In genomic region chr11:67584881-67585873, GRCh38 we compare ENCODE assay signal across 8 cellular contexts. TPM values are rescaled to one million over a fixed set of nuclear protein-coding genes. Genes with fewer than 3 reads are reported as not detected.
DNase-seq lines count a peak whose midpoint lies in the region; ATAC-seq and TF ChIP-seq lines count a peak whose summit lies in the region.

No MANE protein-coding gene starts in this region.

- H3K4me2 ChIP-seq in MM.1S (ENCODE audit: low read depth, low read length) (peak overlapping the region; percentile 95), neural progenitor cell (peak overlapping the region; percentile 91)

- H3K36me3 Mint-ChIP-seq in CD4-positive, CD25-positive, alpha-beta regulatory T cell: peaks cover 6% of the 10 kb centered on the region
- H3K36me3 Mint-ChIP-seq in neural progenitor cell: peaks cover 32% of the 10 kb centered on the region

- no peak for TF ChIP-seq CTCF in MM.1S (IDR thresholded peaks at IDR 0.05; ENCODE audit: low read length)
- TF ChIP-seq CTCF in neural progenitor cell (IDR thresholded peaks at IDR 0.05): no peak

- peak overlapping the region; percentile 79 for H3K27ac ChIP-seq in CD4-positive, CD25-positive, alpha-beta regulatory T cell (ENCODE audit: insufficient read depth, low read length, poor library complexity, severe bottlenecking)
- H3K27ac ChIP-seq in MM.1S (ENCODE audit: low read length) (peak overlapping the region; percentile 68; the same call in 1 of the 2 replicates), duodenal mucosa (ENCODE audit: low read depth, low read length) (no peak overlapping the region), neural progenitor cell (no peak overlapping the region)

- peaks cover 14% of the 10 kb centered on the region for H3K4me1 ChIP-seq in CD4-positive, CD25-positive, alpha-beta regulatory T cell (ENCODE audit: control insufficient read depth, insufficient read depth, low read length, poor library complexity, severe bottlenecking)
- H3K4me1 ChIP-seq in MM.1S (ENCODE audit: low read length) (peaks cover 43% of the 10 kb centered on the region), duodenal mucosa (ENCODE audit: control insufficient read depth in 1 of 2, insufficient read depth in 2 of 2, low read length in 2 of 2) (peaks cover 21 to 30% of the 10 kb centered on the region in 2 donors), neural progenitor cell (peaks cover 11% of the 10 kb centered on the region)

- no peaks in the 10 kb centered on the region for H3K9me2 ChIP-seq in MM.1S (replicated peaks; ENCODE audit: insufficient read depth, low read length)

- H3K4me1 Mint-ChIP-seq in CD4-positive, CD25-positive, alpha-beta regulatory T cell: peaks cover 9 to 44% (median 23%) of the 10 kb centered on the region in 4 donors
- peaks cover 49% of the 10 kb centered on the region for H3K4me1 Mint-ChIP-seq in neural progenitor cell

- H3K4me3 Mint-ChIP-seq in CD4-positive, CD25-positive, alpha-beta regulatory T cell: peak overlapping the region; percentile 55 to 89 (median 75)
- peak overlapping the region; percentile 87 for H3K4me3 Mint-ChIP-seq in neural progenitor cell

- peaks cover 24% of the 10 kb centered on the region for H3K79me2 ChIP-seq in MM.1S (ENCODE audit: low read length)
- peaks cover 28% of the 10 kb centered on the region for H3K79me2 ChIP-seq in neural progenitor cell (ENCODE audit: low read depth)

- peaks cover 18% of the 10 kb centered on the region for H3K27me3 Mint-ChIP-seq in CD4-positive, CD25-positive, alpha-beta regulatory T cell
- H3K27me3 Mint-ChIP-seq in neural progenitor cell (ENCODE audit: insufficient read depth, low read depth): peaks cover 9% of the 10 kb centered on the region

- H3K9me3 Mint-ChIP-seq in CD4-positive, CD25-positive, alpha-beta regulatory T cell: peaks cover 0 to 2% (median 0%) of the 10 kb centered on the region in 7 donors
- H3K9me3 Mint-ChIP-seq in neural progenitor cell: no peaks in the 10 kb centered on the region

- H4K20me1 ChIP-seq in MM.1S (ENCODE audit: insufficient read depth, low read length) (peaks cover 3% of the 10 kb centered on the region; the same call in 1 of the 2 replicates), neural progenitor cell (ENCODE audit: low read depth) (peaks cover 28% of the 10 kb centered on the region)

- peak overlapping the region; percentile 53 to 90 (median 88) for H3K27ac Mint-ChIP-seq in CD4-positive, CD25-positive, alpha-beta regulatory T cell
- peak overlapping the region; percentile 77 for H3K27ac Mint-ChIP-seq in neural progenitor cell

- DNase-seq in CD4-positive, CD25-positive, alpha-beta regulatory T cell: no peak
- DNase-seq in MM.1S (no peak), neural progenitor cell (ENCODE audit: low spot score) (no peak), NCI-H526 treated with DMSO at 0.1 percent for 48 hours (lab: John Stamatoyannopoulos, UW) (no peak), NCI-H2171 (lab: John Stamatoyannopoulos, UW) (no peak), NCI-H2029 (lab: John Stamatoyannopoulos, UW) (no peak), SK-N-DZ (ENCODE audit: low spot score) (no peak)

- no peaks in the 10 kb centered on the region for H3K27me3 ChIP-seq in CD4-positive, CD25-positive, alpha-beta regulatory T cell (ENCODE audit: control insufficient read depth, insufficient read depth, low read length)
- H3K27me3 ChIP-seq in MM.1S (replicated peaks; ENCODE audit: insufficient read depth, low read length): 0 out of 2 replicates have a peak, but pooled peaks cover 5% of the 10 kb centered on the region
- no peaks in the 10 kb centered on the region for H3K27me3 ChIP-seq in duodenal mucosa (ENCODE audit: control insufficient read depth in 1 of 2, insufficient read depth in 2 of 2, low read length in 2 of 2)
- H3K27me3 ChIP-seq in neural progenitor cell: peaks cover 29% of the 10 kb centered on the region

- no peak for ATAC-seq in CD4-positive, CD25-positive, alpha-beta regulatory T cell (ENCODE audit: low read depth in 2 of 2)

- H3F3A ChIP-seq in MM.1S (ENCODE audit: insufficient read depth, low read length) (peaks cover 44% of the 10 kb centered on the region), neural progenitor cell (ENCODE audit: low read depth) (peaks cover 33% of the 10 kb centered on the region)

- H3K9me3 ChIP-seq in CD4-positive, CD25-positive, alpha-beta regulatory T cell (ENCODE audit: control insufficient read depth in 2 of 2, low read length in 2 of 2): no peaks in the 10 kb centered on the region
- no peaks in the 10 kb centered on the region for H3K9me3 ChIP-seq in MM.1S (replicated peaks; ENCODE audit: insufficient read depth, low read length)
- no peaks in the 10 kb centered on the region for H3K9me3 ChIP-seq in duodenal mucosa (ENCODE audit: control insufficient read depth in 1 of 2, low read length in 2 of 2)
- no peaks in the 10 kb centered on the region for H3K9me3 ChIP-seq in neural progenitor cell (ENCODE audit: low read depth)

- H2AFZ ChIP-seq in MM.1S (ENCODE audit: low read length): no peak overlapping the region
- H2AFZ ChIP-seq in neural progenitor cell (replicated peaks): no peak overlapping the region

- peak overlapping the region; percentile 78; the same call in 1 of the 2 replicates for H3K9ac ChIP-seq in MM.1S (ENCODE audit: low read length)
- peak overlapping the region; percentile 44 to 95 for H3K9ac ChIP-seq in duodenal mucosa (ENCODE audit: low read depth in 1 of 2, low read length in 2 of 2)
- H3K9ac ChIP-seq in neural progenitor cell: no peak overlapping the region

- no peak overlapping the region for H3K4me3 ChIP-seq in CD4-positive, CD25-positive, alpha-beta regulatory T cell (ENCODE audit: low read depth, low read length)
- H3K4me3 ChIP-seq in MM.1S (ENCODE audit: low read length): peak overlapping the region; percentile 73
- H3K4me3 ChIP-seq in duodenal mucosa (ENCODE audit: low read depth in 1 of 2, low read length in 2 of 2): peak overlapping the region; percentile 69 to 84
- peak overlapping the region; percentile 82 for H3K4me3 ChIP-seq in neural progenitor cell

- H3K36me3 ChIP-seq in CD4-positive, CD25-positive, alpha-beta regulatory T cell (ENCODE audit: control insufficient read depth, insufficient read depth, low read length): no peaks in the 10 kb centered on the region
- H3K36me3 ChIP-seq in MM.1S (replicated peaks; ENCODE audit: insufficient read depth, low read length): peaks cover 8% of the 10 kb centered on the region; the same call in 1 of the 2 replicates
- H3K36me3 ChIP-seq in duodenal mucosa (ENCODE audit: control insufficient read depth in 1 of 2, insufficient read depth in 2 of 2, low read length in 2 of 2): peaks cover 14 to 26% of the 10 kb centered on the region in 2 donors
- H3K36me3 ChIP-seq in neural progenitor cell: no peaks in the 10 kb centered on the region

RNA-seq across cellular contexts. Expression of gene GSTP1, which starts 1.6 kb away (rescaled TPM):
- total RNA-seq in CD4-positive, CD25-positive, alpha-beta regulatory T cell: 55.7 TPM
- 100 to 1,000 TPM; 180 to 231 (median 219) TPM for polyA plus RNA-seq in CD4-positive, CD25-positive, alpha-beta regulatory T cell
- 436 and 1,035 TPM in 2 replicates for total RNA-seq in neural progenitor cell (ENCODE audit: low replicate concordance)
- 770 and 836 TPM in 2 replicates for polyA plus RNA-seq in SK-N-DZ (2014; cell fraction: cytosol; rRNA removed)
- polyA plus RNA-seq in SK-N-DZ (2014; cell fraction: nucleus; rRNA removed): 584 and 761 TPM in 2 replicates

RNA-seq across cellular contexts. Expression of gene NDUFV1, which starts 21.6 kb away (rescaled TPM):
- total RNA-seq in CD4-positive, CD25-positive, alpha-beta regulatory T cell: 204 TPM
- 100 to 1,000 TPM; 101 to 128 (median 113) TPM for polyA plus RNA-seq in CD4-positive, CD25-positive, alpha-beta regulatory T cell
- total RNA-seq in neural progenitor cell (ENCODE audit: low replicate concordance): 71.0 and 137 TPM in 2 replicates
- 395 and 424 TPM in 2 replicates for polyA plus RNA-seq in SK-N-DZ (2014; cell fraction: cytosol; rRNA removed)
- 612 and 857 TPM in 2 replicates for polyA plus RNA-seq in SK-N-DZ (2014; cell fraction: nucleus; rRNA removed)

RNA-seq across cellular contexts. Expression of gene NUDT8, which starts 44.6 kb away (rescaled TPM):
- 1.9 TPM for total RNA-seq in CD4-positive, CD25-positive, alpha-beta regulatory T cell
- 1 to 10 TPM; 1.2 to 3.7 (median 2.6) TPM for polyA plus RNA-seq in CD4-positive, CD25-positive, alpha-beta regulatory T cell
- 1.6 and 4.1 TPM in 2 replicates for total RNA-seq in neural progenitor cell (ENCODE audit: low replicate concordance)
- 0.53 and 3.9 TPM in 2 replicates for polyA plus RNA-seq in SK-N-DZ (2014; cell fraction: cytosol; rRNA removed)
- polyA plus RNA-seq in SK-N-DZ (2014; cell fraction: nucleus; rRNA removed): 7.1 and 8.2 TPM in 2 replicates

RNA-seq across cellular contexts. Expression of gene TBX10, which starts 54.4 kb away (rescaled TPM):
- not detected for total RNA-seq in CD4-positive, CD25-positive, alpha-beta regulatory T cell
- not detected for polyA plus RNA-seq in CD4-positive, CD25-positive, alpha-beta regulatory T cell
- not detected in 2 replicates for total RNA-seq in neural progenitor cell (ENCODE audit: low replicate concordance)
- not detected in 2 replicates for polyA plus RNA-seq in SK-N-DZ (2014; cell fraction: cytosol; rRNA removed)
- not detected in 2 replicates for polyA plus RNA-seq in SK-N-DZ (2014; cell fraction: nucleus; rRNA removed)

Comparison
In these comparisons a context has a peak if more than half of its experiments do, and no peak if none do; other contexts are left out.
1. H3K27ac ChIP-seq: peak in CD4-positive, CD25-positive, alpha-beta regulatory T cell (single experiment) and MM.1S (single experiment); none in duodenal mucosa (single experiment) and neural progenitor cell (single experiment).